1 cellular context compared by ENCODE assay signal in genomic region chr1:211517006-211517405, GRCh38.
A peak's percentile ranks its signal among the peaks of the same experiment; 100 is the strongest.
TF ChIP-seq lines count a peak whose summit lies in the region.

No MANE protein-coding gene starts in this region.

TF ChIP-seq in HepG2, 621 proteins besides CTCF, POLR2A, EP300 and RAD21 (continued from another document):
- TF ChIP-seq GABPA (IDR thresholded peaks at IDR 0.05; ENCODE audit: low read depth, low read length) (no peak), GABPA (CRISPR knock-in tag; IDR thresholded peaks at IDR 0.05; ENCODE audit: low read depth) (no peak), ZNF263 (CRISPR knock-in tag; IDR thresholded peaks at IDR 0.05) (peak; percentile 61; the same call in 1 of the 2 replicates), SPEN (CRISPR knock-in tag; IDR thresholded peaks at IDR 0.05; ENCODE audit: low read depth) (no peak)
- TF ChIP-seq, protein P1, sequence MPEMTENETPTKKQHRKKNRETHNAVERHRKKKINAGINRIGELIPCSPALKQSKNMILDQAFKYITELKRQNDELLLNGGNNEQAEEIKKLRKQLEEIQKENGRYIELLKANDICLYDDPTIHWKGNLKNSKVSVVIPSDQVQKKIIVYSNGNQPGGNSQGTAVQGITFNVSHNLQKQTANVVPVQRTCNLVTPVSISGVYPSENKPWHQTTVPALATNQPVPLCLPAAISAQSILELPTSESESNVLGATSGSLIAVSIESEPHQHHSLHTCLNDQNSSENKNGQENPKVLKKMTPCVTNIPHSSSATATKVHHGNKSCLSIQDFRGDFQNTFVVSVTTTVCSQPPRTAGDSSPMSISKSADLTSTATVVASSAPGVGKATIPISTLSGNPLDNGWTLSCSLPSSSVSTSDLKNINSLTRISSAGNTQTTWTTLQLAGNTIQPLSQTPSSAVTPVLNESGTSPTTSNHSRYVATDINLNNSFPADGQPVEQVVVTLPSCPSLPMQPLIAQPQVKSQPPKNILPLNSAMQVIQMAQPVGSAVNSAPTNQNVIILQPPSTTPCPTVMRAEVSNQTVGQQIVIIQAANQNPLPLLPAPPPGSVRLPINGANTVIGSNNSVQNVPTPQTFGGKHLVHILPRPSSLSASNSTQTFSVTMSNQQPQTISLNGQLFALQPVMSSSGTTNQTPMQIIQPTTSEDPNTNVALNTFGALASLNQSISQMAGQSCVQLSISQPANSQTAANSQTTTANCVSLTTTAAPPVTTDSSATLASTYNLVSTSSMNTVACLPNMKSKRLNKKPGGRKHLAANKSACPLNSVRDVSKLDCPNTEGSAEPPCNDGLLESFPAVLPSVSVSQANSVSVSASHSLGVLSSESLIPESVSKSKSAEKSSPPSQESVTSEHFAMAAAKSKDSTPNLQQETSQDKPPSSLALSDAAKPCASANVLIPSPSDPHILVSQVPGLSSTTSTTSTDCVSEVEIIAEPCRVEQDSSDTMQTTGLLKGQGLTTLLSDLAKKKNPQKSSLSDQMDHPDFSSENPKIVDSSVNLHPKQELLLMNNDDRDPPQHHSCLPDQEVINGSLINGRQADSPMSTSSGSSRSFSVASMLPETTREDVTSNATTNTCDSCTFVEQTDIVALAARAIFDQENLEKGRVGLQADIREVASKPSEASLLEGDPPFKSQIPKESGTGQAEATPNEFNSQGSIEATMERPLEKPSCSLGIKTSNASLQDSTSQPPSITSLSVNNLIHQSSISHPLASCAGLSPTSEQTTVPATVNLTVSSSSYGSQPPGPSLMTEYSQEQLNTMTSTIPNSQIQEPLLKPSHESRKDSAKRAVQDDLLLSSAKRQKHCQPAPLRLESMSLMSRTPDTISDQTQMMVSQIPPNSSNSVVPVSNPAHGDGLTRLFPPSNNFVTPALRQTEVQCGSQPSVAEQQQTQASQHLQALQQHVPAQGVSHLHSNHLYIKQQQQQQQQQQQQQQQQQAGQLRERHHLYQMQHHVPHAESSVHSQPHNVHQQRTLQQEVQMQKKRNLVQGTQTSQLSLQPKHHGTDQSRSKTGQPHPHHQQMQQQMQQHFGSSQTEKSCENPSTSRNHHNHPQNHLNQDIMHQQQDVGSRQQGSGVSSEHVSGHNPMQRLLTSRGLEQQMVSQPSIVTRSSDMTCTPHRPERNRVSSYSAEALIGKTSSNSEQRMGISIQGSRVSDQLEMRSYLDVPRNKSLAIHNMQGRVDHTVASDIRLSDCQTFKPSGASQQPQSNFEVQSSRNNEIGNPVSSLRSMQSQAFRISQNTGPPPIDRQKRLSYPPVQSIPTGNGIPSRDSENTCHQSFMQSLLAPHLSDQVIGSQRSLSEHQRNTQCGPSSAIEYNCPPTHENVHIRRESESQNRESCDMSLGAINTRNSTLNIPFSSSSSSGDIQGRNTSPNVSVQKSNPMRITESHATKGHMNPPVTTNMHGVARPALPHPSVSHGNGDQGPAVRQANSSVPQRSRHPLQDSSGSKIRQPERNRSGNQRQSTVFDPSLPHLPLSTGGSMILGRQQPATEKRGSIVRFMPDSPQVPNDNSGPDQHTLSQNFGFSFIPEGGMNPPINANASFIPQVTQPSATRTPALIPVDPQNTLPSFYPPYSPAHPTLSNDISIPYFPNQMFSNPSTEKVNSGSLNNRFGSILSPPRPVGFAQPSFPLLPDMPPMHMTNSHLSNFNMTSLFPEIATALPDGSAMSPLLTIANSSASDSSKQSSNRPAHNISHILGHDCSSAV (CRISPR knock-in tag; IDR thresholded peaks at IDR 0.05; ENCODE audit: borderline replicate concordance): no peak
